In genomic region chr3:42656680-42657610, GRCh38 we compare ENCODE assay signal across 1 cellular context.
TF ChIP-seq lines count a peak whose summit lies in the region.

No MANE protein-coding gene starts in this region.

TF ChIP-seq in H1, 55 proteins besides CTCF, POLR2A, EP300 and RAD21:
- TF ChIP-seq ZNF274 (IDR thresholded peaks at IDR 0.05; ENCODE audit: borderline replicate concordance, extremely low read depth, low read length) (no peak), TBP (IDR thresholded peaks at IDR 0.05; ENCODE audit: low read depth, low read length) (no peak), SP4 (IDR thresholded peaks at IDR 0.05; ENCODE audit: low read length) (no peak), CBX8 (IDR thresholded peaks at IDR 0.05; ENCODE audit: borderline replicate concordance, low read depth, low read length) (no peak), BACH1 (IDR thresholded peaks at IDR 0.05; ENCODE audit: low read length) (no peak), RFX5 (IDR thresholded peaks at IDR 0.05; ENCODE audit: borderline replicate concordance, low read depth, low read length) (no peak), TEAD4 (IDR thresholded peaks at IDR 0.05; ENCODE audit: low read depth, low read length) (no peak), SIN3A (conservative IDR thresholded peaks at IDR 0.05 in 1 of 2, IDR thresholded peaks at IDR 0.05 in 1 of 2; ENCODE audit: low read depth in 1 of 2, low read length in 2 of 2) (no peak), ASH2L (IDR thresholded peaks at IDR 0.05; ENCODE audit: low read length) (no peak), JUND (IDR thresholded peaks at IDR 0.05; ENCODE audit: low read length) (no peak)
